21 cellular contexts compared by ENCODE assay signal in genomic region chr2:8355046-8355445, GRCh38.
"Had no signal": no experiment of that assay in that cellular context is flagged by ENCODE, and none has a peak within 500 bp of the region (broad histone marks: within the 10 kb centered on the region; RNA-seq: fewer than 3 reads in every experiment).

No MANE protein-coding gene starts in this region.

- H3K9me3 ChIP-seq: body of pancreas, MG63, Peyer's patch, SJSA1 had no signal

- H3K27me3 ChIP-seq: body of pancreas, MG63, Peyer's patch, SJSA1 had no signal

- H3K4me1 ChIP-seq: body of pancreas, Peyer's patch, SJSA1 had no signal

- H3K4me3 ChIP-seq: body of pancreas, MG63, Peyer's patch, SJSA1 had no signal

- H3K36me3 ChIP-seq: MG63, Peyer's patch, SJSA1 had no signal

- H3K27ac ChIP-seq: body of pancreas, Peyer's patch, SJSA1 had no signal

- DNase-seq: activated CD4-positive, alpha-beta T cell treated with anti-CD3 and anti-CD28 coated beads for 1 hour; activated CD4-positive, alpha-beta T cell treated with anti-CD3 and anti-CD28 coated beads, Interleukin-2, amount 10 ng/mL, durations not matched to agents 24 days and 14 days; activated CD4-positive, alpha-beta T cell treated with anti-CD3 and anti-CD28 coated beads, Interleukin-2, amount 50 U/mL, for 48 hours; activated gamma-delta T cell; activated naive CD4-positive, alpha-beta T cell treated with anti-CD3 and anti-CD28 coated beads, Interleukin-2, amount 10 ng/mL, durations not matched to agents 7 days and 5 days; activated naive CD8-positive, alpha-beta T cell treated with anti-CD3 and anti-CD28 coated beads, Interleukin-2, amount 10 ng/mL, durations not matched to agents 7 days and 5 days; activated T-cell treated with anti-CD3 and anti-CD28 coated beads, Interleukin-2, amount 50 U/mL, for 4 hours; aorta; body of pancreas; central memory CD4-positive, alpha-beta T cell; MG63; MV-4-11; NCI-H1092 treated with DMSO at 0.1 percent for 48 hours; NCI-H1417 treated with DMSO at 0.1 percent for 48 hours; NCI-H2029; NCI-H446; NCI-H526; Peyer's patch; SHP77; SW 1271 had no signal
